In the genomic region with DNA sequence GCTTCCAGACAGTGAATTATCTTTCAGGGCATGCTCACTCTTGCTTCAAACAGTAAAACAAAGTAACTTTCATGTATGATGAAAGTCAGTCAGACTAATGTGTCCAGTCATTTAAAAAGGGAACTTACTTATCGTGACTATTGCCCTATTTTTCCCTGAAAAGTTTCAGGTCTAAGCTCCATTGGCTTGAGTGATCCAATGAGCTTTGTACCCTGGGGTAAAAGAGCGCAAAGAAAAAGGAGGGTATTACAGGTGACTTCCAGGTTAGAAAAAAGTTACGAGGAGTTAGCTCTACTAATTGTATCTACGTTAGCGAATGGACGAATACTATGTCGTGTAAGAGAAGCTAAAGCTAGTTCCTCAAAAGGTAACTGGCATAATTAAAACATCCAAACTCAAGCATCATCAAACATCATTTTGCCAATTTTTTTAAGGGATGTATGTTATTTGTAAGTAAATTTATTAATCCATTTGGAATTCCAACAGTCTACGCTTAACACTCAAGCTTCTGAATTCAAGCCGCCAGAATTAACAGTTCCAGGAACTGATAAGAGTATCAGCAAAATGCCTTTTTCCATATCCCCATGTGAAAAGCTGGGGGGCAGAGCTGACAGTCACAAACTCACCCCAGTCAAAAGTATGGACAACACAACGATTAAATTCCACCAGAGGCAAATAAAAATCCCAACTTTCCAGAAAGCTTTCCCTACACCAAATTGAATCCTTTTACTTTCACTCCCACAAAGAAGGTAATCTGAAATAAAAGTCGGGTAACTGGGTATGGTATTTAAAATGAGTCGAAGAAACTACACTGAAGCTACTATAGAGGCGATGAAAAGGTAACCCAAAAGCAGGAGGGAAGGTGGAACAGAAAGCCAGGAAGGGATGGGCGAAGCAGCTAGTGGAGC, we compare ENCODE assay signal across 2 cellular contexts.
TF ChIP-seq lines count a peak whose summit lies in the region.

No MANE protein-coding gene starts in this region.

TF ChIP-seq in K562, 482 proteins besides CTCF, POLR2A, EP300 and RAD21 (continued from another document and continues in another):
- TF ChIP-seq, protein P1, sequence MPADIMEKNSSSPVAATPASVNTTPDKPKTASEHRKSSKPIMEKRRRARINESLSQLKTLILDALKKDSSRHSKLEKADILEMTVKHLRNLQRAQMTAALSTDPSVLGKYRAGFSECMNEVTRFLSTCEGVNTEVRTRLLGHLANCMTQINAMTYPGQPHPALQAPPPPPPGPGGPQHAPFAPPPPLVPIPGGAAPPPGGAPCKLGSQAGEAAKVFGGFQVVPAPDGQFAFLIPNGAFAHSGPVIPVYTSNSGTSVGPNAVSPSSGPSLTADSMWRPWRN (IDR thresholded peaks at IDR 0.05; ENCODE audit: low read depth) = 0 out of 2 replicates have a peak, but pooled peaks have one; percentile 5
- TF ChIP-seq CHD4 (IDR thresholded peaks at IDR 0.05; ENCODE audit: insufficient read depth, insufficient replicate concordance, low read depth, low read length, poor library complexity, severe bottlenecking) (no peak), SIN3A (IDR thresholded peaks at IDR 0.05; ENCODE audit: borderline replicate concordance in 2 of 2, control insufficient read depth in 1 of 2, low read depth in 2 of 2, low read length in 2 of 2) (peak in 1 of 2 experiments; percentile 11; a peak in 1 of 4 replicates), FOXM1 (IDR thresholded peaks at IDR 0.05; ENCODE audit: low read depth) (0 out of 2 replicates have a peak, but pooled peaks have one; percentile 10), FOXM1 (CRISPR knock-in tag; IDR thresholded peaks at IDR 0.05; ENCODE audit: low read depth) (no peak; the same call in 1 of the 2 replicates), NR2C1 (IDR thresholded peaks at IDR 0.05) (0 out of 2 replicates have a peak, but pooled peaks have one; percentile 12), NR2C1 (tag; IDR thresholded peaks at IDR 0.05) (no peak), ZNF696 (CRISPR knock-in tag; conservative IDR thresholded peaks at IDR 0.05) (peak; percentile 10; the same call in 1 of the 2 replicates), HNRNPLL (IDR thresholded peaks at IDR 0.05; ENCODE audit: low read depth, low read length, poor library complexity, severe bottlenecking) (peak; percentile 14), HMG20B (CRISPR knock-in tag; IDR thresholded peaks at IDR 0.05) (no peak), RBBP5 (IDR thresholded peaks at IDR 0.05; ENCODE audit: borderline replicate concordance, insufficient read depth, low read length, poor library complexity, severe bottlenecking) (peak; percentile 41), JUND (IDR thresholded peaks at IDR 0.05; ENCODE audit: borderline replicate concordance, low read depth, low read length) (0 out of 2 replicates have a peak, but pooled peaks have one; percentile 12), JUND (tag; IDR thresholded peaks at IDR 0.05; ENCODE audit: borderline replicate concordance, low read depth, low read length) (no peak), NR2F6 (CRISPR knock-in tag; IDR thresholded peaks at IDR 0.05) (no peak), ZNF175 (CRISPR knock-in tag; IDR thresholded peaks at IDR 0.05; ENCODE audit: low read depth) (no peak), POLR2H (tag; IDR thresholded peaks at IDR 0.05; ENCODE audit: low read depth) (0 out of 2 replicates have a peak, but pooled peaks have one; percentile 22), DIDO1 (tag; IDR thresholded peaks at IDR 0.05; ENCODE audit: low read depth) (no peak), ELF2 (CRISPR knock-in tag; IDR thresholded peaks at IDR 0.05) (0 out of 2 replicates have a peak, but pooled peaks have one; percentile 40), SP1 (CRISPR knock-in tag; IDR thresholded peaks at IDR 0.05) (0 out of 2 replicates have a peak, but pooled peaks have one; percentile 21), TSC22D4 (tag; IDR thresholded peaks at IDR 0.05) (no peak)
- TF ChIP-seq, protein P2, sequence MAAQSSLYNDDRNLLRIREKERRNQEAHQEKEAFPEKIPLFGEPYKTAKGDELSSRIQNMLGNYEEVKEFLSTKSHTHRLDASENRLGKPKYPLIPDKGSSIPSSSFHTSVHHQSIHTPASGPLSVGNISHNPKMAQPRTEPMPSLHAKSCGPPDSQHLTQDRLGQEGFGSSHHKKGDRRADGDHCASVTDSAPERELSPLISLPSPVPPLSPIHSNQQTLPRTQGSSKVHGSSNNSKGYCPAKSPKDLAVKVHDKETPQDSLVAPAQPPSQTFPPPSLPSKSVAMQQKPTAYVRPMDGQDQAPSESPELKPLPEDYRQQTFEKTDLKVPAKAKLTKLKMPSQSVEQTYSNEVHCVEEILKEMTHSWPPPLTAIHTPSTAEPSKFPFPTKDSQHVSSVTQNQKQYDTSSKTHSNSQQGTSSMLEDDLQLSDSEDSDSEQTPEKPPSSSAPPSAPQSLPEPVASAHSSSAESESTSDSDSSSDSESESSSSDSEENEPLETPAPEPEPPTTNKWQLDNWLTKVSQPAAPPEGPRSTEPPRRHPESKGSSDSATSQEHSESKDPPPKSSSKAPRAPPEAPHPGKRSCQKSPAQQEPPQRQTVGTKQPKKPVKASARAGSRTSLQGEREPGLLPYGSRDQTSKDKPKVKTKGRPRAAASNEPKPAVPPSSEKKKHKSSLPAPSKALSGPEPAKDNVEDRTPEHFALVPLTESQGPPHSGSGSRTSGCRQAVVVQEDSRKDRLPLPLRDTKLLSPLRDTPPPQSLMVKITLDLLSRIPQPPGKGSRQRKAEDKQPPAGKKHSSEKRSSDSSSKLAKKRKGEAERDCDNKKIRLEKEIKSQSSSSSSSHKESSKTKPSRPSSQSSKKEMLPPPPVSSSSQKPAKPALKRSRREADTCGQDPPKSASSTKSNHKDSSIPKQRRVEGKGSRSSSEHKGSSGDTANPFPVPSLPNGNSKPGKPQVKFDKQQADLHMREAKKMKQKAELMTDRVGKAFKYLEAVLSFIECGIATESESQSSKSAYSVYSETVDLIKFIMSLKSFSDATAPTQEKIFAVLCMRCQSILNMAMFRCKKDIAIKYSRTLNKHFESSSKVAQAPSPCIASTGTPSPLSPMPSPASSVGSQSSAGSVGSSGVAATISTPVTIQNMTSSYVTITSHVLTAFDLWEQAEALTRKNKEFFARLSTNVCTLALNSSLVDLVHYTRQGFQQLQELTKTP (IDR thresholded peaks at IDR 0.05; ENCODE audit: low read depth in 1 of 2, partially characterized antibody in 2 of 2) = peak in 1 of 2 experiments; percentile 85
- TF ChIP-seq, protein P3, sequence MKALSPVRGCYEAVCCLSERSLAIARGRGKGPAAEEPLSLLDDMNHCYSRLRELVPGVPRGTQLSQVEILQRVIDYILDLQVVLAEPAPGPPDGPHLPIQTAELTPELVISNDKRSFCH (CRISPR knock-in tag; IDR thresholded peaks at IDR 0.05) = no peak
- TF ChIP-seq, protein P3 (tag; IDR thresholded peaks at IDR 0.05) = 0 out of 2 replicates have a peak, but pooled peaks have one; percentile 32
- TF ChIP-seq, protein P4, sequence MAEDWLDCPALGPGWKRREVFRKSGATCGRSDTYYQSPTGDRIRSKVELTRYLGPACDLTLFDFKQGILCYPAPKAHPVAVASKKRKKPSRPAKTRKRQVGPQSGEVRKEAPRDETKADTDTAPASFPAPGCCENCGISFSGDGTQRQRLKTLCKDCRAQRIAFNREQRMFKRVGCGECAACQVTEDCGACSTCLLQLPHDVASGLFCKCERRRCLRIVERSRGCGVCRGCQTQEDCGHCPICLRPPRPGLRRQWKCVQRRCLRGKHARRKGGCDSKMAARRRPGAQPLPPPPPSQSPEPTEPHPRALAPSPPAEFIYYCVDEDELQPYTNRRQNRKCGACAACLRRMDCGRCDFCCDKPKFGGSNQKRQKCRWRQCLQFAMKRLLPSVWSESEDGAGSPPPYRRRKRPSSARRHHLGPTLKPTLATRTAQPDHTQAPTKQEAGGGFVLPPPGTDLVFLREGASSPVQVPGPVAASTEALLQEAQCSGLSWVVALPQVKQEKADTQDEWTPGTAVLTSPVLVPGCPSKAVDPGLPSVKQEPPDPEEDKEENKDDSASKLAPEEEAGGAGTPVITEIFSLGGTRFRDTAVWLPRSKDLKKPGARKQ (CRISPR knock-in tag; IDR thresholded peaks at IDR 0.05) = no peak

TF ChIP-seq in liver, 16 proteins besides CTCF, POLR2A, EP300 and RAD21 (continued from another document):
- TF ChIP-seq, protein P5, sequence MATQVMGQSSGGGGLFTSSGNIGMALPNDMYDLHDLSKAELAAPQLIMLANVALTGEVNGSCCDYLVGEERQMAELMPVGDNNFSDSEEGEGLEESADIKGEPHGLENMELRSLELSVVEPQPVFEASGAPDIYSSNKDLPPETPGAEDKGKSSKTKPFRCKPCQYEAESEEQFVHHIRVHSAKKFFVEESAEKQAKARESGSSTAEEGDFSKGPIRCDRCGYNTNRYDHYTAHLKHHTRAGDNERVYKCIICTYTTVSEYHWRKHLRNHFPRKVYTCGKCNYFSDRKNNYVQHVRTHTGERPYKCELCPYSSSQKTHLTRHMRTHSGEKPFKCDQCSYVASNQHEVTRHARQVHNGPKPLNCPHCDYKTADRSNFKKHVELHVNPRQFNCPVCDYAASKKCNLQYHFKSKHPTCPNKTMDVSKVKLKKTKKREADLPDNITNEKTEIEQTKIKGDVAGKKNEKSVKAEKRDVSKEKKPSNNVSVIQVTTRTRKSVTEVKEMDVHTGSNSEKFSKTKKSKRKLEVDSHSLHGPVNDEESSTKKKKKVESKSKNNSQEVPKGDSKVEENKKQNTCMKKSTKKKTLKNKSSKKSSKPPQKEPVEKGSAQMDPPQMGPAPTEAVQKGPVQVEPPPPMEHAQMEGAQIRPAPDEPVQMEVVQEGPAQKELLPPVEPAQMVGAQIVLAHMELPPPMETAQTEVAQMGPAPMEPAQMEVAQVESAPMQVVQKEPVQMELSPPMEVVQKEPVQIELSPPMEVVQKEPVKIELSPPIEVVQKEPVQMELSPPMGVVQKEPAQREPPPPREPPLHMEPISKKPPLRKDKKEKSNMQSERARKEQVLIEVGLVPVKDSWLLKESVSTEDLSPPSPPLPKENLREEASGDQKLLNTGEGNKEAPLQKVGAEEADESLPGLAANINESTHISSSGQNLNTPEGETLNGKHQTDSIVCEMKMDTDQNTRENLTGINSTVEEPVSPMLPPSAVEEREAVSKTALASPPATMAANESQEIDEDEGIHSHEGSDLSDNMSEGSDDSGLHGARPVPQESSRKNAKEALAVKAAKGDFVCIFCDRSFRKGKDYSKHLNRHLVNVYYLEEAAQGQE (IDR thresholded peaks at IDR 0.05) = no peak
- TF ChIP-seq GABPA (IDR thresholded peaks at IDR 0.05 in 1 of 2, conservative IDR thresholded peaks at IDR 0.05 in 1 of 2) (peak in 1 of 2 donors; percentile 38), RXRA (IDR thresholded peaks at IDR 0.05) (peak; percentile 72 to 89), HNF4A (conservative IDR thresholded peaks at IDR 0.05) (peak; percentile 95 to 99), TAF1 (conservative IDR thresholded peaks at IDR 0.05) (peak; percentile 52), FOXA1 (IDR thresholded peaks at IDR 0.05) (no peak), EGR1 (IDR thresholded peaks at IDR 0.05; ENCODE audit: low read depth in 2 of 2) (no peak), YY1 (IDR thresholded peaks at IDR 0.05) (peak; percentile 74), JUND (IDR thresholded peaks at IDR 0.05) (peak; percentile 28 to 69), HNF4G (IDR thresholded peaks at IDR 0.05) (peak; percentile 88)
- TF ChIP-seq, protein P6, sequence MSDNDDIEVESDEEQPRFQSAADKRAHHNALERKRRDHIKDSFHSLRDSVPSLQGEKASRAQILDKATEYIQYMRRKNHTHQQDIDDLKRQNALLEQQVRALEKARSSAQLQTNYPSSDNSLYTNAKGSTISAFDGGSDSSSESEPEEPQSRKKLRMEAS (IDR thresholded peaks at IDR 0.05) = peak; percentile 63
- TF ChIP-seq, protein P7, sequence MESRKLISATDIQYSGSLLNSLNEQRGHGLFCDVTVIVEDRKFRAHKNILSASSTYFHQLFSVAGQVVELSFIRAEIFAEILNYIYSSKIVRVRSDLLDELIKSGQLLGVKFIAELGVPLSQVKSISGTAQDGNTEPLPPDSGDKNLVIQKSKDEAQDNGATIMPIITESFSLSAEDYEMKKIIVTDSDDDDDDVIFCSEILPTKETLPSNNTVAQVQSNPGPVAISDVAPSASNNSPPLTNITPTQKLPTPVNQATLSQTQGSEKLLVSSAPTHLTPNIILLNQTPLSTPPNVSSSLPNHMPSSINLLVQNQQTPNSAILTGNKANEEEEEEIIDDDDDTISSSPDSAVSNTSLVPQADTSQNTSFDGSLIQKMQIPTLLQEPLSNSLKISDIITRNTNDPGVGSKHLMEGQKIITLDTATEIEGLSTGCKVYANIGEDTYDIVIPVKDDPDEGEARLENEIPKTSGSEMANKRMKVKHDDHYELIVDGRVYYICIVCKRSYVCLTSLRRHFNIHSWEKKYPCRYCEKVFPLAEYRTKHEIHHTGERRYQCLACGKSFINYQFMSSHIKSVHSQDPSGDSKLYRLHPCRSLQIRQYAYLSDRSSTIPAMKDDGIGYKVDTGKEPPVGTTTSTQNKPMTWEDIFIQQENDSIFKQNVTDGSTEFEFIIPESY (IDR thresholded peaks at IDR 0.05) = peak; percentile 26
- TF ChIP-seq, protein P8, sequence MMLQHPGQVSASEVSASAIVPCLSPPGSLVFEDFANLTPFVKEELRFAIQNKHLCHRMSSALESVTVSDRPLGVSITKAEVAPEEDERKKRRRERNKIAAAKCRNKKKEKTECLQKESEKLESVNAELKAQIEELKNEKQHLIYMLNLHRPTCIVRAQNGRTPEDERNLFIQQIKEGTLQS (IDR thresholded peaks at IDR 0.05) = peak; percentile 68
TF ChIP-seq in liver: peak in this region for 11.
